ENCODE assay signal across 17 cellular contexts in genomic region chr2:3179626-3180025, GRCh38.
"Had no signal": no experiment of that assay in that cellular context is flagged by ENCODE, and none has a peak within 500 bp of the region (broad histone marks: within the 10 kb centered on the region; RNA-seq: fewer than 3 reads in every experiment).

No MANE protein-coding gene starts in this region.

- H3K4me1 Mint-ChIP-seq: nephron had no signal

- H3K27ac ChIP-seq: hepatocyte, right atrium auricular region, sigmoid colon, skin epidermis, testis, tibial nerve, upper lobe of right lung, vagina had no signal

- H3K4me3 Mint-ChIP-seq: naive B cell; nephron; stimulated activated naive CD8-positive, alpha-beta T cell treated with anti-CD3 and anti-CD28 coated beads, Interleukin-15, Interleukin-2, amounts not matched to agents 100 ng/mL and 50 ng/mL, for 24 hours had no signal

- H3K27me3 ChIP-seq: dorsolateral prefrontal cortex, hepatocyte, right atrium auricular region, sigmoid colon, testis, tibial nerve, upper lobe of right lung, vagina had no signal

- H3K79me2 ChIP-seq: hepatocyte had no signal

- H3K4me3 ChIP-seq: dorsolateral prefrontal cortex, hepatocyte, lung, right atrium auricular region, sigmoid colon, skin epidermis, testis, tibial nerve, upper lobe of right lung, vagina had no signal

- H3K9me3 Mint-ChIP-seq: stimulated activated naive CD8-positive, alpha-beta T cell treated with anti-CD3 and anti-CD28 coated beads, Interleukin-15, Interleukin-2, amounts not matched to agents 100 ng/mL and 50 ng/mL, for 24 hours had no signal

- DNase-seq: cortex of kidney; effector CD8-positive, alpha-beta T cell; left colon; left ventricle myocardium superior; naive B cell; sigmoid colon; upper lobe of right lung had no signal

- H3K9me3 ChIP-seq: right atrium auricular region, sigmoid colon, testis, tibial nerve, upper lobe of right lung, vagina had no signal

- H3K4me2 ChIP-seq: hepatocyte had no signal

- H3K4me1 ChIP-seq: right atrium auricular region, sigmoid colon, testis, tibial nerve, upper lobe of right lung, vagina had no signal

- H3K27me3 Mint-ChIP-seq: naive B cell; stimulated activated naive CD8-positive, alpha-beta T cell treated with anti-CD3 and anti-CD28 coated beads, Interleukin-15, Interleukin-2, amounts not matched to agents 100 ng/mL and 50 ng/mL, for 24 hours had no signal

- H2AFZ ChIP-seq: hepatocyte had no signal

- H3K36me3 ChIP-seq: right atrium auricular region, sigmoid colon, upper lobe of right lung, vagina had no signal

- H3K27ac Mint-ChIP-seq: nephron; stimulated activated naive CD8-positive, alpha-beta T cell treated with anti-CD3 and anti-CD28 coated beads, Interleukin-15, Interleukin-2, amounts not matched to agents 100 ng/mL and 50 ng/mL, for 24 hours had no signal
